35 cellular contexts compared by ENCODE assay signal in genomic region chr3:182769673-182770072, GRCh38. TPM values are rescaled to one million over a fixed set of nuclear protein-coding genes. Genes with fewer than 3 reads are reported as not detected.
DNase-seq lines count a peak whose midpoint lies in the region; ATAC-seq, FAIRE-seq and TF ChIP-seq lines count a peak whose summit lies in the region.
"Had no signal": no experiment of that assay in that cellular context is flagged by ENCODE, and none has a peak within 500 bp of the region (broad histone marks: within the 10 kb centered on the region; RNA-seq: fewer than 3 reads in every experiment).

No MANE protein-coding gene starts in this region.

- no peaks in the 10 kb centered on the region for H3K9me3 ChIP-seq in K562 (replicated peaks; ENCODE audit: control insufficient read depth, insufficient read depth, low read depth, low read length)
- no peaks in the 10 kb centered on the region for H3K9me3 ChIP-seq in body of pancreas
- H3K9me3 ChIP-seq in pancreas: no peaks in the 10 kb centered on the region
- H3K9me3 ChIP-seq: A549; BE2C; BLaER1; BLaER1 treated with 17β-estradiol and CSF1 and Interleukin-3, amounts not matched to agents 10 nM and 100 nM; Caco-2 had no signal

- FAIRE-seq in K562 (lab: Jason Lieb, UNC) (no peak), pancreas (lab: Jason Lieb, UNC) (no peak)
- FAIRE-seq: A204.1, A549, D721Med had no signal

- TF ChIP-seq POLR2A in K562 (conservative IDR thresholded peaks at IDR 0.05) (no peak), body of pancreas (IDR thresholded peaks at IDR 0.05) (no peak)

- 40% methylated on average over 1 of the region's 2 CpGs for WGBS in K562 (ENCODE audit: insufficient coverage, low coverage, missing lambda C conversion rate)
- 39 to 44% methylated on average over 2 of the region's 2 CpGs for WGBS in body of pancreas, 2 donors
- WGBS in pancreas, 2 donors: 27 to 29% methylated on average over 2 of the region's 2 CpGs

- H3K4me3 ChIP-seq in K562 (no peak overlapping the region), body of pancreas (no peak overlapping the region), pancreas (no peak overlapping the region)
- H3K4me3 ChIP-seq: A549; BLaER1; BLaER1 treated with 17β-estradiol and CSF1 and Interleukin-3, amounts not matched to agents 10 nM and 100 nM had no signal

- H3K27ac ChIP-seq in K562 (ENCODE audit: extremely low read depth, low read depth, low read length): no peak overlapping the region
- H3K27ac ChIP-seq in body of pancreas: no peak overlapping the region
- no peak overlapping the region for H3K27ac ChIP-seq in pancreas
- H3K27ac ChIP-seq: 22Rv1; A549; BLaER1; BLaER1 treated with 17β-estradiol and CSF1 and Interleukin-3, amounts not matched to agents 10 nM and 100 nM; C4-2B had no signal

- ATAC-seq in K562 (peak; percentile 50), body of pancreas (peak; percentile 30), left lobe of liver (peak; percentile 43), pancreas (peak in 3 of 4 donors; percentile 40 to 75 (median 50)), HG02885 (IDR thresholded peaks at IDR 0.05; ENCODE audit: poor library complexity, unreplicated experiment) (no peak), HG03196 (IDR thresholded peaks at IDR 0.05; ENCODE audit: unreplicated experiment) (no peak)
- ATAC-seq: A549; CD8-positive, alpha-beta T cell had no signal

- H3K9ac ChIP-seq in K562 (ENCODE audit: insufficient read depth in 1 of 2, low read depth in 2 of 2, low read length in 2 of 2): no peak overlapping the region; a peak in 1 of 4 replicates
- H3K9ac ChIP-seq: BLaER1; BLaER1 treated with 17β-estradiol and CSF1 and Interleukin-3, amounts not matched to agents 10 nM and 100 nM had no signal

- BruUV-seq in K562 (replicated peaks; lab: Mats Ljungman, UMichigan): no TSS peak

- in situ Hi-C loops in K562 (cut with MboI): no loop called here

- intact Hi-C loops in K562 (cut with micrococcal nuclease) (no loop called here), body of pancreas (cut with DNase I) (no loop called here), pancreas (cut with DNase I) (no loop called here)

- H3K27me3 ChIP-seq in K562 (ENCODE audit: control insufficient read depth in 2 of 2, insufficient read depth in 2 of 2, low read length in 2 of 2): no peaks in the 10 kb centered on the region
- H3K27me3 ChIP-seq in body of pancreas: no peaks in the 10 kb centered on the region
- H3K27me3 ChIP-seq in pancreas: no peaks in the 10 kb centered on the region
- H3K27me3 ChIP-seq: BE2C; BLaER1; BLaER1 treated with 17β-estradiol and CSF1 and Interleukin-3, amounts not matched to agents 10 nM and 100 nM had no signal

- H3K79me2 ChIP-seq in K562 (ENCODE audit: control insufficient read depth, insufficient read depth, low read length): no peaks in the 10 kb centered on the region

- H3K4me2 ChIP-seq in K562 (ENCODE audit: insufficient read depth, low read length): no peak overlapping the region
- H3K4me2 ChIP-seq: A549; BLaER1; BLaER1 treated with 17β-estradiol and CSF1 and Interleukin-3, amounts not matched to agents 10 nM and 100 nM had no signal

- H3K4me1 ChIP-seq in K562 (replicated peaks in 1 of 2; ENCODE audit: control insufficient read depth in 2 of 2, insufficient read depth in 2 of 2, low read length in 2 of 2) (peaks cover 8 to 9% of the 10 kb centered on the region in 2 experiments; a peak in 3 of 5 replicates), body of pancreas (peaks cover 7% of the 10 kb centered on the region), pancreas (no peaks in the 10 kb centered on the region)
- H3K4me1 ChIP-seq: A549, BE2C, Caco-2 had no signal

- peak in 3 of 4 experiments; percentile 24 to 48 (median 34) for DNase-seq in K562 (ENCODE audit: extremely low read depth in 1 of 4, low spot score in 3 of 4)
- DNase-seq in body of pancreas: no peak
- DNase-seq in left lobe of liver (ENCODE audit: low spot score): no peak
- no peak for DNase-seq in pancreas
- no peak for DNase-seq in NCI-H1694 (lab: John Stamatoyannopoulos, UW)
- no peak for DNase-seq in HPDE6-E6E7 (ENCODE audit: extremely low spot score)
- DNase-seq: 8988T; ACHN; AML-193; BE2C; C1 segment of cervical spinal cord; Caco-2; Calu3; CD4-positive, alpha-beta memory T cell; CD4-positive, alpha-beta T cell; CD4-positive, CD25-positive, alpha-beta regulatory T cell; CD8-positive, alpha-beta memory T cell; CD8-positive, alpha-beta T cell; COR-L47; DMS 273 treated with DMSO at 0.1 percent for 48 hours; DMS153; DMS53; DMS79; DMS79 treated with DMSO at 0.1 percent for 48 hours; DND-41; EL had no signal

- H3K9me1 ChIP-seq in K562 (ENCODE audit: control insufficient read depth, insufficient read depth, low read length): no peaks in the 10 kb centered on the region

- no peaks in the 10 kb centered on the region for H3K36me3 ChIP-seq in K562 (ENCODE audit: control insufficient read depth, insufficient read depth, low read length)
- H3K36me3 ChIP-seq in body of pancreas (replicated peaks in 1 of 2; ENCODE audit: insufficient read depth in 1 of 2, low read depth in 2 of 2): no peaks in the 10 kb centered on the region
- no peaks in the 10 kb centered on the region for H3K36me3 ChIP-seq in pancreas
- H3K36me3 ChIP-seq: BE2C; BLaER1; BLaER1 treated with 17β-estradiol and CSF1 and Interleukin-3, amounts not matched to agents 10 nM and 100 nM had no signal

- H2AFZ ChIP-seq in K562 (ENCODE audit: low read depth, low read length): no peak overlapping the region

- POLR2A ChIA-PET in K562 (lab: Yijun Ruan, JAX): interaction anchor here (1.1 kb wide), 1 partner anchor 21 kb away, joined by 3 read pairs; no protein-coding TSS in a partner anchor

- no peak for TF ChIP-seq RAD21 in K562 (CRISPR knock-in tag; conservative IDR thresholded peaks at IDR 0.05 in 1 of 2, IDR thresholded peaks at IDR 0.05 in 1 of 2)

- H4K20me1 ChIP-seq in K562 (replicated peaks; ENCODE audit: control insufficient read depth, insufficient read depth, low read length): no peaks in the 10 kb centered on the region
- H4K20me1 ChIP-seq: BLaER1; BLaER1 treated with 17β-estradiol and CSF1 and Interleukin-3, amounts not matched to agents 10 nM and 100 nM had no signal

- no peak for TF ChIP-seq CTCF in K562 (IDR thresholded peaks at IDR 0.05 in 2 of 3, conservative IDR thresholded peaks at IDR 0.05 in 1 of 3; ENCODE audit: insufficient read depth in 2 of 3, low read depth in 1 of 3, low read length in 3 of 3)
- TF ChIP-seq CTCF in body of pancreas (IDR thresholded peaks at IDR 0.05): no peak
- no peak for TF ChIP-seq CTCF in pancreas (IDR thresholded peaks at IDR 0.05)

- TF ChIP-seq EP300 in K562 (IDR thresholded peaks at IDR 0.05; ENCODE audit: low read length): no peak

- CTCF ChIA-PET in K562 (lab: Yijun Ruan, JAX; ENCODE audit: low intra/inter-chr PET ratio): no interaction called here

TF ChIP-seq in K562, 482 proteins besides CTCF, POLR2A, EP300 and RAD21 (continues in another document):
- no peak for TF ChIP-seq HNRNPH1 (optimal IDR thresholded peaks at IDR 0.05; ENCODE audit: low read depth, low read length)
- no peak for TF ChIP-seq RFX5 (IDR thresholded peaks at IDR 0.05; ENCODE audit: low read depth, low read length)
- no peak for TF ChIP-seq ATF2 (CRISPR knock-in tag; IDR thresholded peaks at IDR 0.05)
- peak; percentile 90 to 92 for TF ChIP-seq KDM1A (IDR thresholded peaks at IDR 0.05)
- TF ChIP-seq ETS1 (conservative IDR thresholded peaks at IDR 0.05; ENCODE audit: control insufficient read depth, low read depth, low read length): no peak
- no peak for TF ChIP-seq GATAD2A (IDR thresholded peaks at IDR 0.05)
- no peak for TF ChIP-seq ZNF41 (CRISPR knock-in tag; conservative IDR thresholded peaks at IDR 0.05)

RNA-seq across cellular contexts. Expression of gene ATP11B, which starts 23.6 kb away (rescaled TPM):
- 31.7 and 147 TPM in 2 replicates for total RNA-seq in K562 (2011; cell fraction: chromatin; rRNA removed; ENCODE audit: low replicate concordance)
- 23.2 and 28.2 TPM in 2 replicates for total RNA-seq in K562 (2011; cell fraction: nucleolus; rRNA removed)
- total RNA-seq in K562 (2011; cell fraction: nucleoplasm; rRNA removed): 65.4 and 117 TPM in 2 replicates
- total RNA-seq in K562 (2014; rRNA removed): 39.0 and 68.7 TPM in 2 replicates
- 61.1 and 70.3 TPM in 2 replicates for total RNA-seq in K562 (2014; rRNA removed; fragmentation: Illumina TruSeq; extraction: Trizol)
- total RNA-seq in K562 (2015; rRNA removed; fragmentation: Illumina TruSeq; extraction: Trizol): 50.3 and 55.6 TPM in 2 replicates
- total RNA-seq in K562 (2021): 67.3 and 67.6 TPM in 2 replicates
- 29.3 and 41.8 TPM in 2 replicates for polyA plus RNA-seq in K562 (2011; rRNA removed)
- polyA plus RNA-seq in K562 (2011; cell fraction: cytosol; rRNA removed): 6.7 and 16.4 TPM in 2 replicates
- 32.1 and 43.8 TPM in 2 replicates for polyA plus RNA-seq in K562 (2011; cell fraction: nucleus; rRNA removed)
- 21.7 and 24.7 TPM in 2 replicates for polyA plus RNA-seq in K562 (2012)
- 33.1 and 40.2 TPM in 2 replicates for polyA plus RNA-seq in K562 (2014; fragmentation: Illumina TruSeq; extraction: Trizol)
- polyA plus RNA-seq in K562 (2014; fragmentation: Nextera tagmentation; extraction: Ambion mirVana): 10 to 100 TPM; 11.9 to 12.1 TPM
- 23.6 and 27.0 TPM in 2 replicates for polyA plus RNA-seq in K562 (2014; rRNA removed)
- polyA minus RNA-seq in K562 (2011; rRNA and poly(A)+ RNA removed): 66.2 and 72.6 TPM in 2 replicates
- 32.9 and 52.5 TPM in 2 replicates for polyA minus RNA-seq in K562 (2011; cell fraction: cytosol; rRNA and poly(A)+ RNA removed)
- polyA minus RNA-seq in K562 (2011; cell fraction: nucleus; rRNA and poly(A)+ RNA removed): 38.0 and 60.2 TPM in 2 replicates
- total RNA-seq in body of pancreas: 100 to 1,000 TPM in 1 of 2 donors, 10 to 100 TPM in 1; 30.1 to 125 TPM
- total RNA-seq in left lobe of liver: 22.6 TPM
- total RNA-seq in pancreas: 10 to 100 TPM; 24.2 to 50.2 (median 30.7) TPM
- polyA plus RNA-seq in pancreas: 1 to 10 TPM; 3.2 to 7.8 TPM

Comparison
In these comparisons a context has a peak if more than half of its experiments do, and no peak if none do; other contexts are left out.
1. ATAC-seq: peak in K562 (single experiment), body of pancreas (single experiment), left lobe of liver (single experiment) and pancreas (3 of 4); none in HG02885 (single experiment) and HG03196 (single experiment).
2. DNase-seq: peak in K562 (3 of 4); none in body of pancreas (0 of 4), left lobe of liver (single experiment), pancreas (0 of 6), NCI-H1694 (single experiment) and HPDE6-E6E7 (single experiment).